9 cellular contexts compared by ENCODE assay signal in the genomic region with DNA sequence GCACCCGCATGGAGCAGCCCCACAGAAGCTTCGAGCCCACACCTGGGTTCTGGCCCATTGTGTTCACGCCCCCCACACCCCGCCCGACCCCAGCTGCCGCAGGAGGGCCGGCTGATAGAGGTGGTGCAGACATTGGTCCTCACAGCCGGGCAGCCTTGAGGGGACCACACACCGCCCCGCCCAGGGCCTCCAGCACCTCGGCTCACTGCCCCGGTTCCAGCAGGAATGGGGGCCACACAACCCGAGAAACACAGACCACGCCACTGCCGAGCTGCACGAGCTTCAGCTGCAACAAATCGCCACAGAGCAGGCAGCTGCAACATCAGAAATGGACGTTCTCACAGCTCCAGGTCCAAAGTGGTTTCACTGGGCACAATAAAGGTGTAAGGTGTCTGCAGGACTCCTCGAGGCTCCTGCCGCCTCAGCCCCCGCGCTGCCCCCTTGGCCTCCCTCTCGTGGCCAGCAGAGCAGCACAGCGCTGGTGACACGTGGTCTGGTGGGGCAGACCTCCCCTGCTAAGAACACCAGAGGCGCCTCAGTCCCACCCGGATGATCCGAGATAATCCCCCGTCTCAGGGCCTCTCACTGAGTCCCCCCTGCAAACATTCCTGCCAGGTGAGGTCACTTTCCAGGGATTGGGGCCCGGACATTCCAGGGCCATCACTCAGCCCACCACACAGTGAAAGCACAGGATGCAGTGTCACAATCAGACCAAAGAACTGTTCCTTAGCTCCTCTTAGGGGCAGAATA.
DNase-seq lines count a peak whose midpoint lies in the region; ATAC-seq and TF ChIP-seq lines count a peak whose summit lies in the region.
"Had no signal": no experiment of that assay in that cellular context is flagged by ENCODE, and none has a peak within 500 bp of the region (broad histone marks: within the 10 kb centered on the region; RNA-seq: fewer than 3 reads in every experiment).

No MANE protein-coding gene starts in this region.

- peak; percentile 94 for DNase-seq in GM03348 (ENCODE audit: low spot score)
- peak; percentile 34 for DNase-seq in glutamatergic neuron
- peak; percentile 51 for DNase-seq in sciatic nerve (ENCODE audit: low spot score)
- no peak for DNase-seq in Ammon's horn (ENCODE audit: low spot score)
- no peak for DNase-seq in NCI-H187 (lab: John Stamatoyannopoulos, UW)
- DNase-seq in hypothalamus (lab: John Stamatoyannopoulos, UW): no peak
- DNase-seq in GM19240 (ENCODE audit: insufficient read length, low spot score): no peak
- DNase-seq: NCI-H1436 treated with DMSO at 0.1 percent for 48 hours had no signal

- H3K36me3 Mint-ChIP-seq in glutamatergic neuron (ENCODE audit: unreplicated experiment): no peaks in the 10 kb centered on the region

- peaks cover 45% of the 10 kb centered on the region for H3K4me1 Mint-ChIP-seq in glutamatergic neuron (ENCODE audit: low read depth, unreplicated experiment)

- no peak overlapping the region for H3K4me3 Mint-ChIP-seq in glutamatergic neuron (ENCODE audit: unreplicated experiment)

- peaks cover 5% of the 10 kb centered on the region for H3K27me3 Mint-ChIP-seq in glutamatergic neuron (ENCODE audit: unreplicated experiment)

- intact Hi-C loops in sciatic nerve (cut with DNase I): no loop called here

- ATAC-seq in SK-N-SH treated with all-trans-retinoic acid at 6 μM for 48 hours (peak; percentile 92), sciatic nerve (peak; percentile 27)

- H3K9me3 Mint-ChIP-seq in glutamatergic neuron (ENCODE audit: unreplicated experiment): peaks cover 3% of the 10 kb centered on the region

- TF ChIP-seq CTCF in glutamatergic neuron (IDR thresholded peaks at IDR 0.05; ENCODE audit: partially characterized antibody, unreplicated experiment): no peak

- H3K27ac Mint-ChIP-seq in glutamatergic neuron (ENCODE audit: unreplicated experiment): no peak overlapping the region

TF ChIP-seq in SK-N-SH treated with all-trans-retinoic acid at 6 μM for 48 hours, 23 proteins besides CTCF, POLR2A, EP300 and RAD21:
- TF ChIP-seq ISL1 (CRISPR knock-in tag; IDR thresholded peaks at IDR 0.05) (peak; percentile 19; the same call in 1 of the 2 replicates), TCF4 (CRISPR knock-in tag; IDR thresholded peaks at IDR 0.05; ENCODE audit: borderline replicate concordance) (no peak), PPARA (CRISPR knock-in tag; IDR thresholded peaks at IDR 0.05; ENCODE audit: borderline replicate concordance) (no peak), ZC3H10 (CRISPR knock-in tag; IDR thresholded peaks at IDR 0.05) (no peak), GLIS3 (CRISPR knock-in tag; IDR thresholded peaks at IDR 0.05) (no peak), ARNTL (CRISPR knock-in tag; IDR thresholded peaks at IDR 0.05; ENCODE audit: borderline replicate concordance, low read depth) (no peak), ZNF565 (CRISPR knock-in tag; conservative IDR thresholded peaks at IDR 0.05; ENCODE audit: low read depth) (no peak), CSDC2 (CRISPR knock-in tag; IDR thresholded peaks at IDR 0.05) (no peak), ESRRG (CRISPR knock-in tag; IDR thresholded peaks at IDR 0.05) (no peak), BACH2 (CRISPR knock-in tag; IDR thresholded peaks at IDR 0.05; ENCODE audit: borderline replicate concordance) (no peak)
- TF ChIP-seq, protein P1, sequence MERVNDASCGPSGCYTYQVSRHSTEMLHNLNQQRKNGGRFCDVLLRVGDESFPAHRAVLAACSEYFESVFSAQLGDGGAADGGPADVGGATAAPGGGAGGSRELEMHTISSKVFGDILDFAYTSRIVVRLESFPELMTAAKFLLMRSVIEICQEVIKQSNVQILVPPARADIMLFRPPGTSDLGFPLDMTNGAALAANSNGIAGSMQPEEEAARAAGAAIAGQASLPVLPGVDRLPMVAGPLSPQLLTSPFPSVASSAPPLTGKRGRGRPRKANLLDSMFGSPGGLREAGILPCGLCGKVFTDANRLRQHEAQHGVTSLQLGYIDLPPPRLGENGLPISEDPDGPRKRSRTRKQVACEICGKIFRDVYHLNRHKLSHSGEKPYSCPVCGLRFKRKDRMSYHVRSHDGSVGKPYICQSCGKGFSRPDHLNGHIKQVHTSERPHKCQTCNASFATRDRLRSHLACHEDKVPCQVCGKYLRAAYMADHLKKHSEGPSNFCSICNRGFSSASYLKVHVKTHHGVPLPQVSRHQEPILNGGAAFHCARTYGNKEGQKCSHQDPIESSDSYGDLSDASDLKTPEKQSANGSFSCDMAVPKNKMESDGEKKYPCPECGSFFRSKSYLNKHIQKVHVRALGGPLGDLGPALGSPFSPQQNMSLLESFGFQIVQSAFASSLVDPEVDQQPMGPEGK (CRISPR knock-in tag; IDR thresholded peaks at IDR 0.05; ENCODE audit: borderline replicate concordance): peak; percentile 18; the same call in 1 of the 2 replicates
- TF ChIP-seq, protein P2, sequence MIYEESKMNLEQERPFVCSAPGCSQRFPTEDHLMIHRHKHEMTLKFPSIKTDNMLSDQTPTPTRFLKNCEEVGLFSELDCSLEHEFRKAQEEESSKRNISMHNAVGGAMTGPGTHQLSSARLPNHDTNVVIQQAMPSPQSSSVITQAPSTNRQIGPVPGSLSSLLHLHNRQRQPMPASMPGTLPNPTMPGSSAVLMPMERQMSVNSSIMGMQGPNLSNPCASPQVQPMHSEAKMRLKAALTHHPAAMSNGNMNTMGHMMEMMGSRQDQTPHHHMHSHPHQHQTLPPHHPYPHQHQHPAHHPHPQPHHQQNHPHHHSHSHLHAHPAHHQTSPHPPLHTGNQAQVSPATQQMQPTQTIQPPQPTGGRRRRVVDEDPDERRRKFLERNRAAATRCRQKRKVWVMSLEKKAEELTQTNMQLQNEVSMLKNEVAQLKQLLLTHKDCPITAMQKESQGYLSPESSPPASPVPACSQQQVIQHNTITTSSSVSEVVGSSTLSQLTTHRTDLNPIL (CRISPR knock-in tag; IDR thresholded peaks at IDR 0.05; ENCODE audit: low read depth): peak; percentile 31; the same call in 1 of the 2 replicates
TF ChIP-seq in SK-N-SH treated with all-trans-retinoic acid at 6 μM for 48 hours: peak in this region for 3.

Comparison
In these comparisons a context has a peak if more than half of its experiments do, and no peak if none do; other contexts are left out.
1. DNase-seq: peak in GM03348 (single experiment), glutamatergic neuron (single experiment) and sciatic nerve (single experiment); none in Ammon's horn (single experiment), NCI-H187 (0 of 2), hypothalamus (0 of 51) and GM19240 (single experiment).